Comparison of ENCODE assay signal across 30 cellular contexts in genomic region chr3:64064804-64065203, GRCh38.
"Had no signal": no experiment of that assay in that cellular context is flagged by ENCODE, and none has a peak within 500 bp of the region (broad histone marks: within the 10 kb centered on the region; RNA-seq: fewer than 3 reads in every experiment).

No MANE protein-coding gene starts in this region.

- H3K4me3 Mint-ChIP-seq: dendritic cell treated with granulocyte-macrophage colony-stimulating factor and Interleukin-4, amounts not matched to agents 40 ng/mL and 50 ng/mL, for 4 days; effector memory CD8-positive, alpha-beta T cell; endodermal cell had no signal

- FAIRE-seq: colon, endometrium, endothelial cell of umbilical vein, frontal cortex had no signal

- ATAC-seq: effector memory CD8-positive, alpha-beta T cell; esophagus mucosa; foreskin keratinocyte; gastrocnemius medialis; gastroesophageal sphincter; heart left ventricle had no signal

- H3K9me3 ChIP-seq: colonic mucosa, esophagus muscularis mucosa, esophagus squamous epithelium, gastrocnemius medialis, gastroesophageal sphincter, heart left ventricle, heart right ventricle had no signal

- H3K4me3 ChIP-seq: colonic mucosa, coronary artery, dorsolateral prefrontal cortex, esophagus muscularis mucosa, esophagus squamous epithelium, gastrocnemius medialis, gastroesophageal sphincter, heart left ventricle, heart right ventricle, hepatocyte had no signal

- H3K4me2 ChIP-seq: hepatocyte had no signal

- H3K27ac Mint-ChIP-seq: dendritic cell treated with granulocyte-macrophage colony-stimulating factor and Interleukin-4, amounts not matched to agents 40 ng/mL and 50 ng/mL, for 4 days; effector memory CD8-positive, alpha-beta T cell had no signal

- H3K27ac ChIP-seq: colonic mucosa, coronary artery, dorsolateral prefrontal cortex, epithelial cell of prostate, esophagus muscularis mucosa, esophagus squamous epithelium, foreskin keratinocyte, gastroesophageal sphincter, hepatocyte had no signal

- H3K27me3 ChIP-seq: colonic mucosa, esophagus muscularis mucosa, esophagus squamous epithelium, foreskin keratinocyte, gastrocnemius medialis, gastroesophageal sphincter, heart left ventricle, heart right ventricle, hepatocyte had no signal

- DNase-seq: colonic mucosa; cortex of kidney; dermis blood vessel endothelial cell; dorsolateral prefrontal cortex; effector CD4-positive, alpha-beta T cell; effector CD8-positive, alpha-beta T cell; effector memory CD4-positive, alpha-beta T cell; effector memory CD8-positive, alpha-beta T cell; endodermal cell; erythroblast; esophagus squamous epithelium; foreskin fibroblast; foreskin keratinocyte; foreskin melanocyte; gastrocnemius medialis; glutamatergic neuron; head of caudate nucleus; heart left ventricle; heart right ventricle had no signal

- H3K36me3 ChIP-seq: colonic mucosa, esophagus muscularis mucosa, esophagus squamous epithelium, gastrocnemius medialis, gastroesophageal sphincter, heart left ventricle, heart right ventricle had no signal

- H3K4me1 ChIP-seq: colonic mucosa had no signal
